Comparison of ENCODE assay signal across 15 cellular contexts in the genomic region with DNA sequence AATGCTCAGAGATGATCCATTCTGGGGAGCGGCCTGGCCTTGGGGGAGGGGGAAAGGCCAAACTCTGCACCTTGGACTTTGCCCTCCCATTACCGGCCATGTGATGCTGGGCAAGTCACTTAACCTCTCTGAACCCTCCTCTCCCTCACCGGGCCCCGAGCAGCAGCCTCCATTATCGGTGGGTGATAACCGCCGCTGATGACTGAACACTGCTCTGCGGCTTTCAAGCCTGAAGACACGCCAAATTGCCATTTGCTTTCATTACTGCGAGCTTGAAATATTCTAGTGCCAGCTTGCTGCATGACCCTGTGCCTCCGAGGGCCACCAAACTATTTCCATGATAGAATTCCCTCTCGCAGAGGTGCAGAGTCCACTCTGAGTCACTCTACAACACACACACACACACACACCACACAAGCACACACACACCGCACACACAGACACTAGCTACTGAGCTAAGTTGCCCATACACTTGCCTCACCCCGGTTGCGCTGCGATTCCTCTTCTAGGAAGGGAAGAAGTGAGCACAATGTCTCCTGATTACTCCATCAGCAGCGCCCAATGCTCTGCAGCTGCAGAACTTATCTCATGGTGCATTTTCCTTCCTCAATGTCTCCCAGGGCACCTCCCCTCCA. TPM values are rescaled to one million over a fixed set of nuclear protein-coding genes. Genes with fewer than 3 reads are reported as not detected.
DNase-seq lines count a peak whose midpoint lies in the region; ATAC-seq, FAIRE-seq and TF ChIP-seq lines count a peak whose summit lies in the region.
"Had no signal": no experiment of that assay in that cellular context is flagged by ENCODE, and none has a peak within 500 bp of the region (broad histone marks: within the 10 kb centered on the region; RNA-seq: fewer than 3 reads in every experiment).

No MANE protein-coding gene starts in this region.

- H3K9me3 ChIP-seq in Peyer's patch (no peaks in the 10 kb centered on the region), pancreas (no peaks in the 10 kb centered on the region), thyroid gland (no peaks in the 10 kb centered on the region)
- H3K9me3 ChIP-seq: BLaER1, SJSA1 had no signal

- WGBS in pancreas, 2 donors: 33 to 37% methylated on average over 17 of the region's 17 CpGs
- WGBS in thyroid gland, 2 donors: 71 to 90% methylated on average over 16 to 17 of the region's 17 CpGs

- no peak for FAIRE-seq in pancreas (lab: Jason Lieb, UNC)

- H3K27ac ChIP-seq in HL-60 (replicated peaks): peak overlapping the region; percentile 44
- peak overlapping the region in 3 of 4 donors; percentile 18 to 95 (median 77) for H3K27ac ChIP-seq in Peyer's patch
- no peak overlapping the region for H3K27ac ChIP-seq in pancreas
- no peak overlapping the region for H3K27ac ChIP-seq in substantia nigra (ENCODE audit: low read depth, low read length, poor library complexity, severe bottlenecking)
- H3K27ac ChIP-seq in thyroid gland: no peak overlapping the region
- H3K27ac ChIP-seq: BLaER1, SJSA1, VCaP had no signal

- DNase-seq in HL-60 (ENCODE audit: low read depth in 1 of 2, low spot score in 1 of 2): peak; percentile 78 to 95
- DNase-seq in Peyer's patch: peak in 2 of 3 donors; percentile 83 to 89
- peak; percentile 39 for DNase-seq in glomerular visceral epithelial cell (ENCODE audit: extremely low spot score)
- DNase-seq in pancreas: no peak
- DNase-seq in substantia nigra (lab: John Stamatoyannopoulos, UW): no peak
- DNase-seq in GM13977 (ENCODE audit: low spot score): no peak
- DNase-seq in thyroid gland: no peak
- DNase-seq: activated naive CD4-positive, alpha-beta T cell treated with anti-CD3 and anti-CD28 coated beads, Interleukin-2, amount 50 U/mL, for 16 hours; H9; NCI-H1436; stimulated activated naive CD4-positive, alpha-beta T cell treated with Interleukin-2 at 50 U/mL for 16 hours had no signal

- ATAC-seq in pancreas (peak in 3 of 4 donors; percentile 20 to 55 (median 39)), GM18520 (IDR thresholded peaks at IDR 0.05; ENCODE audit: unreplicated experiment) (no peak)

- TF ChIP-seq CTCF in HL-60 (IDR thresholded peaks at IDR 0.05; ENCODE audit: insufficient read depth, low read length) (no peak), Peyer's patch (IDR thresholded peaks at IDR 0.05) (no peak), pancreas (IDR thresholded peaks at IDR 0.05) (no peak), GM13977 (IDR thresholded peaks at IDR 0.05; ENCODE audit: extremely low read depth, insufficient read depth, missing control alignments) (no peak), thyroid gland (IDR thresholded peaks at IDR 0.05) (no peak)

- in situ Hi-C loops in GM13977 (cut with MboI; ENCODE audit: low pct_unique_long_range_greater_than_20kb, low sequenced_read_pairs, unreplicated experiment): no loop called here

- H3K27me3 ChIP-seq in HL-60 (ENCODE audit: insufficient read depth, poor library complexity, severe bottlenecking): no peaks in the 10 kb centered on the region
- H3K27me3 ChIP-seq in Peyer's patch: no peaks in the 10 kb centered on the region
- H3K27me3 ChIP-seq in pancreas: no peaks in the 10 kb centered on the region
- H3K27me3 ChIP-seq in thyroid gland: no peaks in the 10 kb centered on the region
- H3K27me3 ChIP-seq: BLaER1, SJSA1 had no signal

- H3K4me3 ChIP-seq in HL-60 (replicated peaks; ENCODE audit: insufficient read depth, low read length) (no peak overlapping the region), Peyer's patch (peak overlapping the region in 1 of 4 donors; percentile 29), pancreas (no peak overlapping the region), thyroid gland (replicated peaks in 1 of 3) (no peak overlapping the region)
- H3K4me3 ChIP-seq: BLaER1, SJSA1 had no signal

- intact Hi-C loops in pancreas (cut with DNase I) (no loop called here), thyroid gland (cut with DNase I) (no loop called here)

- H3K4me1 ChIP-seq in Peyer's patch (peaks cover 0 to 27% (median 3%) of the 10 kb centered on the region in 4 donors), pancreas (no peaks in the 10 kb centered on the region), thyroid gland (no peaks in the 10 kb centered on the region)

- TF ChIP-seq POLR2A in Peyer's patch (IDR thresholded peaks at IDR 0.05) (peak in 1 of 2 donors; percentile 27), thyroid gland (IDR thresholded peaks at IDR 0.05) (no peak)

- H3K36me3 ChIP-seq in Peyer's patch (no peaks in the 10 kb centered on the region), pancreas (no peaks in the 10 kb centered on the region), thyroid gland (no peaks in the 10 kb centered on the region)
- H3K36me3 ChIP-seq: BLaER1, SJSA1 had no signal

RNA-seq across cellular contexts. Expression of gene SIRPA, which starts 20.6 kb away (rescaled TPM):
- total RNA-seq in Peyer's patch (10 to 100 TPM; 18.2 to 38.2 (median 26.3) TPM), pancreas (10 to 100 TPM in 2 of 6 donors, 1 to 10 TPM in 4; 7.2 to 25.8 (median 8.5) TPM), thyroid gland (10 to 100 TPM; 14.1 to 35.1 (median 25.4) TPM)
- 10 to 100 TPM in 1 of 2 donors, 1 to 10 TPM in 1; 8.6 to 13.1 TPM for polyA plus RNA-seq in pancreas

Comparison
In these comparisons a context has a peak if more than half of its experiments do, and no peak if none do; other contexts are left out.
1. DNase-seq: peak in HL-60 (2 of 2), Peyer's patch (2 of 3) and glomerular visceral epithelial cell (single experiment); none in pancreas (0 of 6), substantia nigra (0 of 49), GM13977 (single experiment) and thyroid gland (0 of 2).
2. H3K27ac ChIP-seq: peak in HL-60 (single experiment) and Peyer's patch (3 of 4); none in pancreas (0 of 4), substantia nigra (single experiment) and thyroid gland (0 of 3).